In genomic region chr6:151905072-151905471, GRCh38 we compare ENCODE assay signal across 2 cellular contexts.
TF ChIP-seq lines count a peak whose summit lies in the region.

No MANE protein-coding gene starts in this region.

TF ChIP-seq in HCT116, 20 proteins besides CTCF, POLR2A, EP300 and RAD21:
- TF ChIP-seq MAX (IDR thresholded peaks at IDR 0.05) (no peak), REST (IDR thresholded peaks at IDR 0.05; ENCODE audit: low read depth) (no peak), TCF7L2 (IDR thresholded peaks at IDR 0.05; ENCODE audit: borderline replicate concordance, extremely low read depth, insufficient read depth, insufficient read length) (no peak), ZBTB33 (IDR thresholded peaks at IDR 0.05; ENCODE audit: extremely low read depth, insufficient replicate concordance, low read length) (no peak), EZH2 (IDR thresholded peaks at IDR 0.05) (no peak)

TF ChIP-seq in GM12878, 131 proteins besides CTCF, POLR2A, EP300 and RAD21 (continued from another document):
- no peak for TF ChIP-seq SKIL (IDR thresholded peaks at IDR 0.05; ENCODE audit: low read depth, poor library complexity, severe bottlenecking)
- TF ChIP-seq ATF3 (IDR thresholded peaks at IDR 0.05; ENCODE audit: borderline replicate concordance, extremely low read depth, low read depth, low read length) = no peak
- TF ChIP-seq ELK1 (IDR thresholded peaks at IDR 0.05; ENCODE audit: low read depth, low read length) = no peak
- no peak for TF ChIP-seq SMAD5 (IDR thresholded peaks at IDR 0.05; ENCODE audit: low read depth)
- no peak for TF ChIP-seq MAX (IDR thresholded peaks at IDR 0.05; ENCODE audit: low read depth, low read length)
- TF ChIP-seq SIN3A (IDR thresholded peaks at IDR 0.05; ENCODE audit: low read depth, low read length) = no peak
- TF ChIP-seq JUNB (IDR thresholded peaks at IDR 0.05) = no peak
- TF ChIP-seq ASH2L (IDR thresholded peaks at IDR 0.05; ENCODE audit: borderline replicate concordance, low read depth) = no peak
- no peak for TF ChIP-seq NR2F1 (conservative IDR thresholded peaks at IDR 0.05)
- TF ChIP-seq TAF1 (IDR thresholded peaks at IDR 0.05; ENCODE audit: borderline replicate concordance, low read depth, low read length) = no peak
- TF ChIP-seq SUZ12 (IDR thresholded peaks at IDR 0.05; ENCODE audit: unreplicated experiment) = no peak
- TF ChIP-seq NR2C1 (IDR thresholded peaks at IDR 0.05) = no peak
- no peak for TF ChIP-seq TCF12 (IDR thresholded peaks at IDR 0.05; ENCODE audit: low read depth, low read length)
- no peak for TF ChIP-seq NFXL1 (IDR thresholded peaks at IDR 0.05; ENCODE audit: borderline replicate concordance)
- no peak for TF ChIP-seq REST (IDR thresholded peaks at IDR 0.05; ENCODE audit: low read depth, low read length)
- TF ChIP-seq E4F1 (IDR thresholded peaks at IDR 0.05; ENCODE audit: borderline replicate concordance, partially characterized antibody) = no peak
- TF ChIP-seq BCL3 (IDR thresholded peaks at IDR 0.05; ENCODE audit: borderline replicate concordance, insufficient read depth, low read depth, low read length, poor library complexity, severe bottlenecking) = no peak
- TF ChIP-seq ZZZ3 (IDR thresholded peaks at IDR 0.05; ENCODE audit: control insufficient read depth, insufficient read length, low read depth) = no peak
- no peak for TF ChIP-seq RCOR1 (conservative IDR thresholded peaks at IDR 0.05; ENCODE audit: low read depth, low read length)
TF ChIP-seq in GM12878: peak in this region for 0.
